ENCODE assay signal across 1 cellular context in the genomic region with DNA sequence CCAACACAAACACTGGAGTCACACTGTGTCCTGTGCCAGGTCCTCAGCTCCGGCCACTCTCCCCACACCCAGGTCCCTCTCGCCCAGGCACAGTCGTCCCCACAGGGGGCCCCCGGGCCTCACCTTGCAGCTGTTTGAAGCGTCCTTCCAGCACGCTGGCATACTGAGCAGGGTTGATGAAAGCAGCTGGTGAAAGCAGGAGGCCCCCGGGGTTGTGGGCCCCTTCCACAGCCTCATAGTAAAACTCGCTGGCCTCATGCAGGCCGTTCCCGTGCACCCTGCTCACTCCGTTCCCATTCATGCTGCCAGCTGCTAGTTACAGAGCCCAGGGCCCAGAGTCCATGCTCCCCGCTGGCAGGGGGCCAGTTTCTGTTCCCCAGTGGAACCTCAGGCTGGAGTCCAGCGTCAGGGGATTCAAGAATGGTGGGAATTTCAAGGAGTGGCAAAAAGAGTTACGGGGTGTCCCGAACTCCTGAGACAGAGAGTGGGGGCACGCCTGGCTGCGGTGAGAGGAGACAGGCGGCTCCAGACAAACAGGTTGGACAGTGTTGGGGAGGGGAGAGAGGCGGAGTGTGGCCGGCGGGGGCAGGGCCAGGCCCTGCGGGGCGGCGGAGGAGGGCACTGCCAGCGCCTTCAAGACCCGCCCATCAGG.
TF ChIP-seq lines count a peak whose summit lies in the region.

No MANE protein-coding gene starts in this region.

TF ChIP-seq in GM23338, 12 proteins besides CTCF, POLR2A, EP300 and RAD21:
- TF ChIP-seq, protein P1, sequence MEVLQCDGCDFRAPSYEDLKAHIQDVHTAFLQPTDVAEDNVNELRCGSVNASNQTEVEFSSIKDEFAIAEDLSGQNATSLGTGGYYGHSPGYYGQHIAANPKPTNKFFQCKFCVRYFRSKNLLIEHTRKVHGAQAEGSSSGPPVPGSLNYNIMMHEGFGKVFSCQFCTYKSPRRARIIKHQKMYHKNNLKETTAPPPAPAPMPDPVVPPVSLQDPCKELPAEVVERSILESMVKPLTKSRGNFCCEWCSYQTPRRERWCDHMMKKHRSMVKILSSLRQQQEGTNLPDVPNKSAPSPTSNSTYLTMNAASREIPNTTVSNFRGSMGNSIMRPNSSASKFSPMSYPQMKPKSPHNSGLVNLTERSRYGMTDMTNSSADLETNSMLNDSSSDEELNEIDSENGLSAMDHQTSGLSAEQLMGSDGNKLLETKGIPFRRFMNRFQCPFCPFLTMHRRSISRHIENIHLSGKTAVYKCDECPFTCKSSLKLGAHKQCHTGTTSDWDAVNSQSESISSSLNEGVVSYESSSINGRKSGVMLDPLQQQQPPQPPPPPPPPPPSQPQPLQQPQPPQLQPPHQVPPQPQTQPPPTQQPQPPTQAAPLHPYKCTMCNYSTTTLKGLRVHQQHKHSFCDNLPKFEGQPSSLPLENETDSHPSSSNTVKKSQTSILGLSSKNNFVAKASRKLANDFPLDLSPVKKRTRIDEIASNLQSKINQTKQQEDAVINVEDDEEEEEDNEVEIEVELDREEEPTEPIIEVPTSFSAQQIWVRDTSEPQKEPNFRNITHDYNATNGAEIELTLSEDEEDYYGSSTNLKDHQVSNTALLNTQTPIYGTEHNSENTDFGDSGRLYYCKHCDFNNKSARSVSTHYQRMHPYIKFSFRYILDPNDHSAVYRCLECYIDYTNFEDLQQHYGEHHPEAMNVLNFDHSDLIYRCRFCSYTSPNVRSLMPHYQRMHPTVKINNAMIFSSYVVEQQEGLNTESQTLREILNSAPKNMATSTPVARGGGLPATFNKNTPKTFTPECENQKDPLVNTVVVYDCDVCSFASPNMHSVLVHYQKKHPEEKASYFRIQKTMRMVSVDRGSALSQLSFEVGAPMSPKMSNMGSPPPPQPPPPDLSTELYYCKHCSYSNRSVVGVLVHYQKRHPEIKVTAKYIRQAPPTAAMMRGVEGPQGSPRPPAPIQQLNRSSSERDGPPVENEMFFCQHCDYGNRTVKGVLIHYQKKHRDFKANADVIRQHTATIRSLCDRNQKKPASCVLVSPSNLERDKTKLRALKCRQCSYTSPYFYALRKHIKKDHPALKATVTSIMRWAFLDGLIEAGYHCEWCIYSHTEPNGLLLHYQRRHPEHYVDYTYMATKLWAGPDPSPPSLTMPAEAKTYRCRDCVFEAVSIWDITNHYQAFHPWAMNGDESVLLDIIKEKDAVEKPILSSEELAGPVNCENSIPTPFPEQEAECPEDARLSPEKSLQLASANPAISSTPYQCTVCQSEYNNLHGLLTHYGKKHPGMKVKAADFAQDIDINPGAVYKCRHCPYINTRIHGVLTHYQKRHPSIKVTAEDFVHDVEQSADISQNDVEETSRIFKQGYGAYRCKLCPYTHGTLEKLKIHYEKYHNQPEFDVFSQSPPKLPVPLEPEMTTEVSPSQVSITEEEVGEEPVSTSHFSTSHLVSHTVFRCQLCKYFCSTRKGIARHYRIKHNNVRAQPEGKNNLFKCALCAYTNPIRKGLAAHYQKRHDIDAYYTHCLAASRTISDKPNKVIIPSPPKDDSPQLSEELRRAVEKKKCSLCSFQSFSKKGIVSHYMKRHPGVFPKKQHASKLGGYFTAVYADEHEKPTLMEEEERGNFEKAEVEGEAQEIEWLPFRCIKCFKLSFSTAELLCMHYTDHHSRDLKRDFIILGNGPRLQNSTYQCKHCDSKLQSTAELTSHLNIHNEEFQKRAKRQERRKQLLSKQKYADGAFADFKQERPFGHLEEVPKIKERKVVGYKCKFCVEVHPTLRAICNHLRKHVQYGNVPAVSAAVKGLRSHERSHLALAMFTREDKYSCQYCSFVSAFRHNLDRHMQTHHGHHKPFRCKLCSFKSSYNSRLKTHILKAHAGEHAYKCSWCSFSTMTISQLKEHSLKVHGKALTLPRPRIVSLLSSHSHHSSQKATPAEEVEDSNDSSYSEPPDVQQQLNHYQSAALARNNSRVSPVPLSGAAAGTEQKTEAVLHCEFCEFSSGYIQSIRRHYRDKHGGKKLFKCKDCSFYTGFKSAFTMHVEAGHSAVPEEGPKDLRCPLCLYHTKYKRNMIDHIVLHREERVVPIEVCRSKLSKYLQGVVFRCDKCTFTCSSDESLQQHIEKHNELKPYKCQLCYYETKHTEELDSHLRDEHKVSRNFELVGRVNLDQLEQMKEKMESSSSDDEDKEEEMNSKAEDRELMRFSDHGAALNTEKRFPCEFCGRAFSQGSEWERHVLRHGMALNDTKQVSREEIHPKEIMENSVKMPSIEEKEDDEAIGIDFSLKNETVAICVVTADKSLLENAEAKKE (CRISPR knock-in tag; IDR thresholded peaks at IDR 0.05), result no peak
- no peak for TF ChIP-seq NANOG (IDR thresholded peaks at IDR 0.05; ENCODE audit: borderline replicate concordance)
- TF ChIP-seq JUNB (IDR thresholded peaks at IDR 0.05; ENCODE audit: unreplicated experiment), result no peak
- TF ChIP-seq EZH2phosphoT487 (IDR thresholded peaks at IDR 0.05; ENCODE audit: unreplicated experiment), result no peak
